In genomic region chrX:134602410-134602809, GRCh38 we compare ENCODE assay signal across 19 cellular contexts. TPM values are rescaled to one million over a fixed set of nuclear protein-coding genes. Genes with fewer than 3 reads are reported as not detected.
DNase-seq lines count a peak whose midpoint lies in the region; ATAC-seq and FAIRE-seq lines count a peak whose summit lies in the region.
"Had no signal": no experiment of that assay in that cellular context is flagged by ENCODE, and none has a peak within 500 bp of the region (broad histone marks: within the 10 kb centered on the region; RNA-seq: fewer than 3 reads in every experiment).

No MANE protein-coding gene starts in this region.

- H3K9ac ChIP-seq in BLaER1 treated with 17β-estradiol and CSF1 and Interleukin-3, amounts not matched to agents 10 nM and 100 nM = peak overlapping the region in 1 of 11 experiments; percentile 25; a peak in 3 of 22 replicates
- H3K9ac ChIP-seq: BLaER1, GM23248 had no signal

- H3K9me3 ChIP-seq in BLaER1 treated with 17β-estradiol and CSF1 and Interleukin-3, amounts not matched to agents 10 nM and 100 nM (replicated peaks in 1 of 11) = peaks cover 4 to 32% (median 15%) of the 10 kb centered on the region in 11 experiments; a peak in 18 of 22 replicates
- 0 out of 2 replicates have a peak, but pooled peaks cover 3% of the 10 kb centered on the region for H3K9me3 ChIP-seq in SJCRH30 (replicated peaks)

- no peak for ATAC-seq in activated CD4-positive, CD25-positive, alpha-beta regulatory T cell treated with anti-CD3 and anti-CD28 coated beads, Interleukin-2, amount 50 U/mL, for 24 hours
- ATAC-seq: GM12878, HCT116 had no signal

- FAIRE-seq in colon (lab: Jason Lieb, UNC) = peak; percentile 31
- FAIRE-seq: GM12878, GM19239 had no signal

- H4K20me1 ChIP-seq in BLaER1 treated with 17β-estradiol and CSF1 and Interleukin-3, amounts not matched to agents 10 nM and 100 nM = no peaks in the 10 kb centered on the region
- H4K20me1 ChIP-seq: BLaER1 had no signal

- H3K27ac ChIP-seq in BLaER1 treated with 17β-estradiol and CSF1 and Interleukin-3, amounts not matched to agents 10 nM and 100 nM = peak overlapping the region in 6 of 11 experiments; percentile 70 to 81 (median 78); a peak in 11 of 22 replicates
- peak overlapping the region; percentile 22; the same call in 1 of the 2 replicates for H3K27ac ChIP-seq in SJCRH30
- H3K27ac ChIP-seq: BLaER1, GM23248 had no signal

- peaks cover 53 to 92% (median 86%) of the 10 kb centered on the region in 11 experiments for H3K27me3 ChIP-seq in BLaER1 treated with 17β-estradiol and CSF1 and Interleukin-3, amounts not matched to agents 10 nM and 100 nM
- no peaks in the 10 kb centered on the region for H3K27me3 ChIP-seq in SJCRH30

- H3K4me1 ChIP-seq in BLaER1 treated with 17β-estradiol and CSF1 and Interleukin-3, amounts not matched to agents 10 nM and 100 nM = peaks cover 10 to 58% (median 35%) of the 10 kb centered on the region in 10 experiments; a peak in 18 of 20 replicates
- peaks cover 31% of the 10 kb centered on the region for H3K4me1 ChIP-seq in SJCRH30

- no peak overlapping the region for H3K4me3 ChIP-seq in BLaER1 treated with 17β-estradiol and CSF1 and Interleukin-3, amounts not matched to agents 10 nM and 100 nM
- H3K4me3 ChIP-seq in SJCRH30 = no peak overlapping the region
- H3K4me3 ChIP-seq: BLaER1, GM12878, GM23248 had no signal

- H3K36me3 ChIP-seq in BLaER1 treated with 17β-estradiol and CSF1 and Interleukin-3, amounts not matched to agents 10 nM and 100 nM = no peaks in the 10 kb centered on the region
- no peaks in the 10 kb centered on the region for H3K36me3 ChIP-seq in SJCRH30
- H3K36me3 ChIP-seq: BLaER1 had no signal

- DNase-seq in SJCRH30 (no peak), superior temporal gyrus (ENCODE audit: extremely low spot score) (no peak), SIG-M5 (lab: John Stamatoyannopoulos, UW) (no peak)
- DNase-seq: CD4-positive, alpha-beta T cell; CD8-positive, alpha-beta memory T cell; DMS 273 treated with DMSO at 0.1 percent for 48 hours; DMS79; EL; GDM1; GM23248; H9 had no signal

- peak overlapping the region in 6 of 11 experiments; percentile 21 to 59 (median 54); a peak in 7 of 22 replicates for H3K4me2 ChIP-seq in BLaER1 treated with 17β-estradiol and CSF1 and Interleukin-3, amounts not matched to agents 10 nM and 100 nM
- H3K4me2 ChIP-seq: BLaER1 had no signal

RNA-seq across cellular contexts. Expression of gene PLAC1, which starts 55.9 kb away (rescaled TPM):
- total RNA-seq in SJCRH30 (2014; rRNA removed; shearing (Covaris generic)) = 2.7 and 4.0 TPM in 2 replicates
- total RNA-seq: B cell; CD4-positive, alpha-beta T cell; CD8-positive, alpha-beta memory T cell; GM23248 had no signal
